ENCODE assay signal across 1 cellular context in the genomic region with DNA sequence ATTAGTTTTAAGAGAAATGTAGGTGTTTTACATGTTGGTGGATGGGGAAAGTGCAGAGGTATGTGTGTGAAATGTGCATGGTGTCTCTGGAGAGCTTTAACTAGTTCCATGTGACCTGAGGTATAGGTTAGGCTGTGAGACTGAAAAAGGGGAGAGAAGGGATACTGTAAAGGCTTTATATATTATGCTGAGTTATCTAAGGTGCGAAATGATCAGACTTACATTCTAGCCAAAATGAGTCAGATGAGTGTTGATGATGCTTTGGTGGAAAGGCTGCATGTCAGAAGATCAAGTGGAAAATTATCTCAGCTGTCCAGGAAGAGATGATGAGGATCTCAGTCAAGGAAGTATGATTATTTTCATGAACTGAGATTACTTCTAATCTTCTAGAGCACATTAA.
TF ChIP-seq lines count a peak whose summit lies in the region.

No MANE protein-coding gene starts in this region.

TF ChIP-seq in GM12878, 131 proteins besides CTCF, POLR2A, EP300 and RAD21 (continued from another document):
- TF ChIP-seq KDM1A (IDR thresholded peaks at IDR 0.05; ENCODE audit: borderline replicate concordance) (no peak), SP1 (IDR thresholded peaks at IDR 0.05; ENCODE audit: low read depth, low read length) (no peak), PAX5 (IDR thresholded peaks at IDR 0.05; ENCODE audit: borderline replicate concordance, low read depth, low read length) (no peak), POU2F2 (IDR thresholded peaks at IDR 0.05; ENCODE audit: borderline replicate concordance, low read depth, low read length) (no peak), CREB1 (IDR thresholded peaks at IDR 0.05; ENCODE audit: low read depth) (no peak), EED (IDR thresholded peaks at IDR 0.05; ENCODE audit: low read depth) (no peak)
- TF ChIP-seq, protein P1, sequence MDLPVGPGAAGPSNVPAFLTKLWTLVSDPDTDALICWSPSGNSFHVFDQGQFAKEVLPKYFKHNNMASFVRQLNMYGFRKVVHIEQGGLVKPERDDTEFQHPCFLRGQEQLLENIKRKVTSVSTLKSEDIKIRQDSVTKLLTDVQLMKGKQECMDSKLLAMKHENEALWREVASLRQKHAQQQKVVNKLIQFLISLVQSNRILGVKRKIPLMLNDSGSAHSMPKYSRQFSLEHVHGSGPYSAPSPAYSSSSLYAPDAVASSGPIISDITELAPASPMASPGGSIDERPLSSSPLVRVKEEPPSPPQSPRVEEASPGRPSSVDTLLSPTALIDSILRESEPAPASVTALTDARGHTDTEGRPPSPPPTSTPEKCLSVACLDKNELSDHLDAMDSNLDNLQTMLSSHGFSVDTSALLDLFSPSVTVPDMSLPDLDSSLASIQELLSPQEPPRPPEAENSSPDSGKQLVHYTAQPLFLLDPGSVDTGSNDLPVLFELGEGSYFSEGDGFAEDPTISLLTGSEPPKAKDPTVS (IDR thresholded peaks at IDR 0.05; ENCODE audit: low read depth, low read length): no peak
